ENCODE assay signal across 7 cellular contexts in genomic region chr2:111491181-111491580, GRCh38.
A peak's percentile ranks its signal among the peaks of the same experiment; 100 is the strongest.
DNase-seq lines count a peak whose midpoint lies in the region; ATAC-seq and TF ChIP-seq lines count a peak whose summit lies in the region.
"Not testable (repeated sequence)": the region's sequence is repeated elsewhere in the genome, so short reads cannot be mapped to it uniquely, and the experiment has no call there.

No MANE protein-coding gene starts in this region.

- peak overlapping the region in 1 of 2 experiments; percentile 61; a peak in 1 of 4 replicates for H3K27ac ChIP-seq in SK-N-SH (ENCODE audit: low read depth in 2 of 2, low read length in 1 of 2)
- H3K27ac ChIP-seq in smooth muscle cell (ENCODE audit: low read depth) = peak overlapping the region; percentile 59

- H3F3A ChIP-seq in SK-N-SH (replicated peaks; ENCODE audit: insufficient read depth); smooth muscle cell (ENCODE audit: low read depth): not testable (repeated sequence)

- H3K9ac ChIP-seq in SK-N-SH; smooth muscle cell (ENCODE audit: low read depth): not testable (repeated sequence)

- H3K27me3 ChIP-seq in SK-N-SH (ENCODE audit: insufficient read depth); smooth muscle cell (ENCODE audit: low read depth): not testable (repeated sequence)

- TF ChIP-seq RAD21 in SK-N-SH (IDR thresholded peaks at IDR 0.05; ENCODE audit: low read length) = not testable (repeated sequence)

- H3K9me3 Mint-ChIP-seq in Calu3 (ENCODE audit: low read depth, unreplicated experiment); activated CD4-positive, alpha-beta memory T cell treated with anti-CD3 and anti-CD28 coated beads for 36 hours; activated T-helper 2 cell treated with anti-CD3 and anti-CD28 coated beads, Interferon-gamma antibody, Interleukin-2, Interleukin-4, amounts not matched to agents 10 μg/mL and 5 μg/mL and 100 μg/mL, durations not matched to agents 14 hours and 24 hours and 36 hours; chondrocyte (ENCODE audit: low read depth): not testable (repeated sequence)

- H3K4me1 Mint-ChIP-seq in Calu3 (ENCODE audit: low read depth, unreplicated experiment) = not testable (repeated sequence)
- peaks cover 17% of the 10 kb centered on the region for H3K4me1 Mint-ChIP-seq in activated CD4-positive, alpha-beta memory T cell treated with anti-CD3 and anti-CD28 coated beads for 36 hours (ENCODE audit: low read depth)
- peaks cover 16% of the 10 kb centered on the region for H3K4me1 Mint-ChIP-seq in activated T-helper 2 cell treated with anti-CD3 and anti-CD28 coated beads, Interferon-gamma antibody, Interleukin-2, Interleukin-4, amounts not matched to agents 10 μg/mL and 5 μg/mL and 100 μg/mL, durations not matched to agents 14 hours and 24 hours and 36 hours (ENCODE audit: low read depth)
- peaks cover 17% of the 10 kb centered on the region for H3K4me1 Mint-ChIP-seq in chondrocyte (ENCODE audit: low read depth)

- peak; percentile 15 for ATAC-seq in mucosa of descending colon

- not testable (repeated sequence) for H3K27me3 Mint-ChIP-seq in Calu3 (ENCODE audit: unreplicated experiment); activated CD4-positive, alpha-beta memory T cell treated with anti-CD3 and anti-CD28 coated beads for 36 hours; activated T-helper 2 cell treated with anti-CD3 and anti-CD28 coated beads, Interferon-gamma antibody, Interleukin-2, Interleukin-4, amounts not matched to agents 10 μg/mL and 5 μg/mL and 100 μg/mL, durations not matched to agents 14 hours and 24 hours and 36 hours (ENCODE audit: low read depth); chondrocyte (ENCODE audit: low read depth)

- DNase-seq in Calu3; SK-N-SH; activated CD4-positive, alpha-beta memory T cell treated with anti-CD3 and anti-CD28 coated beads for 36 hours; activated T-helper 2 cell treated with anti-CD3 and anti-CD28 coated beads, Interferon-gamma antibody, Interleukin-2, Interleukin-4, amounts not matched to agents 10 μg/mL and 5 μg/mL and 100 μg/mL, durations not matched to agents 14 hours and 24 hours and 36 hours (ENCODE audit: low spot score); chondrocyte (ENCODE audit: low spot score); mucosa of descending colon; smooth muscle cell (lab: John Stamatoyannopoulos, UW; ENCODE audit: unreplicated experiment): not testable (repeated sequence)

- CTCF ChIA-PET in Calu3 (lab: Charles Lee); SK-N-SH (lab: Yijun Ruan, JAX); activated CD4-positive, alpha-beta memory T cell treated with anti-CD3 and anti-CD28 coated beads for 36 hours (lab: Charles Lee): not testable (repeated sequence)

- not testable (repeated sequence) for TF ChIP-seq CTCF in Calu3 (IDR thresholded peaks at IDR 0.05; ENCODE audit: unreplicated experiment); SK-N-SH (IDR thresholded peaks at IDR 0.05); chondrocyte (IDR thresholded peaks at IDR 0.05); mucosa of descending colon (IDR thresholded peaks at IDR 0.05); smooth muscle cell (IDR thresholded peaks at IDR 0.05; ENCODE audit: borderline replicate concordance, insufficient read depth, poor library complexity, severe bottlenecking)

- H3K4me3 ChIP-seq in SK-N-SH (ENCODE audit: low read depth in 2 of 2, low read length in 1 of 2); mucosa of descending colon; smooth muscle cell: not testable (repeated sequence)

- POLR2A ChIA-PET in SK-N-SH (lab: Yijun Ruan, JAX); activated CD4-positive, alpha-beta memory T cell treated with anti-CD3 and anti-CD28 coated beads for 36 hours (lab: Charles Lee): not testable (repeated sequence)

- intact Hi-C loops in Calu3 (cut with micrococcal nuclease; ENCODE audit: unreplicated experiment); activated CD4-positive, alpha-beta memory T cell treated with anti-CD3 and anti-CD28 coated beads for 36 hours (cut with micrococcal nuclease); mucosa of descending colon (cut with DNase I, micrococcal nuclease): not testable (repeated sequence)
- intact Hi-C loops in activated T-helper 2 cell treated with anti-CD3 and anti-CD28 coated beads, Interferon-gamma antibody, Interleukin-2, Interleukin-4, amounts not matched to agents 10 μg/mL and 5 μg/mL and 100 μg/mL, durations not matched to agents 14 hours and 24 hours and 36 hours (cut with micrococcal nuclease) = loop anchor here (5.0 kb wide), 1 partner anchor 136 kb away; no protein-coding TSS in a partner anchor

- not testable (repeated sequence) for BruUV-seq in Calu3 (replicated peaks; lab: Mats Ljungman, UMichigan)

- not testable (repeated sequence) for H2AFZ ChIP-seq in SK-N-SH (ENCODE audit: low read depth); smooth muscle cell (ENCODE audit: low read depth)

- H3K36me3 Mint-ChIP-seq in Calu3 (ENCODE audit: insufficient read depth, unreplicated experiment); activated T-helper 2 cell treated with anti-CD3 and anti-CD28 coated beads, Interferon-gamma antibody, Interleukin-2, Interleukin-4, amounts not matched to agents 10 μg/mL and 5 μg/mL and 100 μg/mL, durations not matched to agents 14 hours and 24 hours and 36 hours (ENCODE audit: low read depth); chondrocyte (ENCODE audit: low read depth): not testable (repeated sequence)
- H3K36me3 Mint-ChIP-seq in activated CD4-positive, alpha-beta memory T cell treated with anti-CD3 and anti-CD28 coated beads for 36 hours = peaks cover 11% of the 10 kb centered on the region

- H3K4me1 ChIP-seq in SK-N-SH (ENCODE audit: control insufficient read depth in 1 of 2, insufficient read depth in 2 of 2, low read depth in 1 of 2, low read length in 1 of 2); mucosa of descending colon (ENCODE audit: low read depth); smooth muscle cell (ENCODE audit: low read depth): not testable (repeated sequence)

- H3K27ac Mint-ChIP-seq in Calu3 (ENCODE audit: unreplicated experiment) = not testable (repeated sequence)
- peak overlapping the region; percentile 88 for H3K27ac Mint-ChIP-seq in activated CD4-positive, alpha-beta memory T cell treated with anti-CD3 and anti-CD28 coated beads for 36 hours
- peak overlapping the region; percentile 70 for H3K27ac Mint-ChIP-seq in activated T-helper 2 cell treated with anti-CD3 and anti-CD28 coated beads, Interferon-gamma antibody, Interleukin-2, Interleukin-4, amounts not matched to agents 10 μg/mL and 5 μg/mL and 100 μg/mL, durations not matched to agents 14 hours and 24 hours and 36 hours
- peak overlapping the region; percentile 57 for H3K27ac Mint-ChIP-seq in chondrocyte (ENCODE audit: unreplicated experiment)

- H3K79me2 ChIP-seq in SK-N-SH (ENCODE audit: insufficient read depth) (peaks cover 23% of the 10 kb centered on the region), smooth muscle cell (ENCODE audit: low read depth) (peaks cover 16% of the 10 kb centered on the region)

- no CpG with 5 or more reads among the region's 3 CpGs for WGBS in SK-N-SH (ENCODE audit: low lambda C conversion rate)
- no CpG with 5 or more reads among the region's 3 CpGs for WGBS in smooth muscle cell (ENCODE audit: low lambda C conversion rate)

- not testable (repeated sequence) for H3K9me3 ChIP-seq in SK-N-SH; mucosa of descending colon; smooth muscle cell (replicated peaks; ENCODE audit: low read depth)

- not testable (repeated sequence) for TF ChIP-seq EP300 in SK-N-SH (IDR thresholded peaks at IDR 0.05; ENCODE audit: borderline replicate concordance in 1 of 2, low read depth in 1 of 2, low read length in 1 of 2)

- H3K9me2 ChIP-seq in SK-N-SH = not testable (repeated sequence)

- peaks cover 27% of the 10 kb centered on the region for H4K20me1 ChIP-seq in SK-N-SH (ENCODE audit: insufficient read depth)
- H4K20me1 ChIP-seq in smooth muscle cell (ENCODE audit: low read depth) = peaks cover 11% of the 10 kb centered on the region

- H3K4me3 Mint-ChIP-seq in Calu3 (ENCODE audit: low read depth, unreplicated experiment) = peak overlapping the region; percentile 32
- peak overlapping the region; percentile 84 for H3K4me3 Mint-ChIP-seq in activated CD4-positive, alpha-beta memory T cell treated with anti-CD3 and anti-CD28 coated beads for 36 hours
- peak overlapping the region; percentile 70 for H3K4me3 Mint-ChIP-seq in activated T-helper 2 cell treated with anti-CD3 and anti-CD28 coated beads, Interferon-gamma antibody, Interleukin-2, Interleukin-4, amounts not matched to agents 10 μg/mL and 5 μg/mL and 100 μg/mL, durations not matched to agents 14 hours and 24 hours and 36 hours (ENCODE audit: low read depth)
- peak overlapping the region; percentile 57 for H3K4me3 Mint-ChIP-seq in chondrocyte (ENCODE audit: unreplicated experiment)

- not testable (repeated sequence) for H3K36me3 ChIP-seq in SK-N-SH (replicated peaks in 1 of 2; ENCODE audit: control insufficient read depth in 1 of 2, insufficient read depth in 2 of 2, low read length in 1 of 2); mucosa of descending colon (ENCODE audit: low read depth); smooth muscle cell (ENCODE audit: low read depth)

- H3K4me2 ChIP-seq in SK-N-SH = peak overlapping the region; percentile 68
- H3K4me2 ChIP-seq in smooth muscle cell = peak overlapping the region; percentile 76

Comparison
In these comparisons a context has a peak if more than half of its experiments do, and no peak if none do; other contexts are left out.
1. H3K4me3 Mint-ChIP-seq: peak in every context shown above with its lines; median percentile 84 in activated CD4-positive, alpha-beta memory T cell treated with anti-CD3 and anti-CD28 coated beads for 36 hours; 70 in activated T-helper 2 cell treated with anti-CD3 and anti-CD28 coated beads, Interferon-gamma antibody, Interleukin-2, Interleukin-4, amounts not matched to agents 10 μg/mL and 5 μg/mL and 100 μg/mL, durations not matched to agents 14 hours and 24 hours and 36 hours; 57 in chondrocyte; 32 in Calu3.